ENCODE assay signal across 8 cellular contexts in genomic region chr7:142811154-142811737, GRCh38. TPM values are rescaled to one million over a fixed set of nuclear protein-coding genes. Genes with fewer than 3 reads are reported as not detected.
DNase-seq lines count a peak whose midpoint lies in the region; ATAC-seq, FAIRE-seq and TF ChIP-seq lines count a peak whose summit lies in the region.

No MANE protein-coding gene starts in this region.

- H3K4me2 ChIP-seq in H9 (ENCODE audit: insufficient read depth, insufficient read length, low read length) (no peak overlapping the region), OCI-LY3 (ENCODE audit: low read length) (peak overlapping the region; percentile 66)

- H2BK20ac ChIP-seq in H9 (ENCODE audit: low read depth, low read length, poor library complexity, severe bottlenecking), result no peak overlapping the region

- H2BK12ac ChIP-seq in H9 (ENCODE audit: insufficient read length, low read depth, low read length), result no peak overlapping the region

- H4K8ac ChIP-seq in H9 (replicated peaks; ENCODE audit: insufficient read length, low read depth, low read length), result no peak overlapping the region

- no peak overlapping the region for H2BK15ac ChIP-seq in H9 (ENCODE audit: low read depth, low read length)

- H3K9ac ChIP-seq in H9 (ENCODE audit: extremely low read depth, insufficient read length, low read length) (no peak overlapping the region), OCI-LY3 (ENCODE audit: low read length) (peak overlapping the region; percentile 57)

- H3K4me1 Mint-ChIP-seq in H9, result peaks cover 33 to 41% of the 10 kb centered on the region in 2 experiments

- peaks cover 32% of the 10 kb centered on the region for H3K27me3 Mint-ChIP-seq in H9 (ENCODE audit: low read depth)

- no peak overlapping the region for H3K23ac ChIP-seq in H9 (ENCODE audit: insufficient read length, low read depth, low read length)

- H3K4me3 ChIP-seq in OCI-LY3 (ENCODE audit: low read length), result peak overlapping the region; percentile 39
- no peak overlapping the region for H3K4me3 ChIP-seq in breast epithelium

- peaks cover 0 to 2% (median 0%) of the 10 kb centered on the region in 3 experiments; a peak in 1 of 7 replicates for H3K36me3 Mint-ChIP-seq in H9 (ENCODE audit: insufficient read depth in 1 of 3, low read depth in 3 of 3)

- H4K20me1 ChIP-seq in H9 (ENCODE audit: control insufficient read depth, insufficient read depth, insufficient read length) (no peaks in the 10 kb centered on the region), OCI-LY3 (ENCODE audit: insufficient read depth, low read length) (no peaks in the 10 kb centered on the region)

- no peak overlapping the region for H3K56ac ChIP-seq in H9 (ENCODE audit: insufficient read length, low read depth, low read length)

- FAIRE-seq in urothelium cell line (lab: Jason Lieb, UNC), result no peak

- intact Hi-C loops in breast epithelium (cut with DNase I; ENCODE audit: low total_unique reads), result no loop called here

- no peak overlapping the region for H2AFZ ChIP-seq in H9 (ENCODE audit: low read length)
- no peak overlapping the region; the same call in 1 of the 2 replicates for H2AFZ ChIP-seq in OCI-LY3 (ENCODE audit: low read depth, low read length)

- peak; percentile 53 for DNase-seq in D341Med (ENCODE audit: low spot score)
- no peak for DNase-seq in H9
- no peak for DNase-seq in breast epithelium (ENCODE audit: low spot score in 2 of 2)
- DNase-seq in left lobe of liver (ENCODE audit: low spot score), result no peak
- DNase-seq in urothelium cell line (ENCODE audit: low spot score), result no peak

- H2BK5ac ChIP-seq in H9 (ENCODE audit: insufficient read length, low read length), result no peak overlapping the region

- H3K4me3 Mint-ChIP-seq in H9, result no peak overlapping the region

- peaks cover 14% of the 10 kb centered on the region; the same call in 1 of the 2 replicates for H3K4me1 ChIP-seq in H9 (ENCODE audit: insufficient read depth, low read length)
- H3K4me1 ChIP-seq in OCI-LY3 (ENCODE audit: low read length), result peaks cover 64% of the 10 kb centered on the region
- no peaks in the 10 kb centered on the region for H3K4me1 ChIP-seq in breast epithelium

- no peak overlapping the region for H3T11ph ChIP-seq in H9 (ENCODE audit: low read length)

- no peak overlapping the region for H4K5ac ChIP-seq in H9 (ENCODE audit: insufficient read length, low read depth, low read length)

- WGBS in H9 (ENCODE audit: extremely low coverage, insufficient read length, low lambda C conversion rate), result no CpG with 5 or more reads among the region's 6 CpGs

- H3K4ac ChIP-seq in H9 (ENCODE audit: low read depth, low read length), result no peak overlapping the region

- no peaks in the 10 kb centered on the region for H3K23me2 ChIP-seq in H9 (ENCODE audit: insufficient read length, low read depth, low read length, poor library complexity, severe bottlenecking)

- no peak overlapping the region for H2AK5ac ChIP-seq in H9 (ENCODE audit: insufficient read length, low read length)

- TF ChIP-seq POLR2A in breast epithelium (IDR thresholded peaks at IDR 0.05), result no peak

- ATAC-seq in left lobe of liver (peak; percentile 85), HG03135 (IDR thresholded peaks at IDR 0.05; ENCODE audit: unreplicated experiment) (no peak), GM19351 (IDR thresholded peaks at IDR 0.05; ENCODE audit: unreplicated experiment) (no peak)

- H4K91ac ChIP-seq in H9 (ENCODE audit: insufficient read length, low read depth, low read length), result no peak overlapping the region

- H3K27ac ChIP-seq in H9 (ENCODE audit: insufficient read length, low read depth, low read length) (no peak overlapping the region), OCI-LY3 (ENCODE audit: low read length) (no peak overlapping the region), breast epithelium (no peak overlapping the region)

- H2BK120ac ChIP-seq in H9 (ENCODE audit: low read depth, low read length, poor library complexity, severe bottlenecking), result no peak overlapping the region

- H3K27ac Mint-ChIP-seq in H9, result no peak overlapping the region; a peak in 1 of 7 replicates

- no peaks in the 10 kb centered on the region; a peak in 1 of 5 replicates for H3K9me3 Mint-ChIP-seq in H9

- no peak overlapping the region for H3K18ac ChIP-seq in H9 (ENCODE audit: insufficient read length, low read depth, low read length)

- H3K36me3 ChIP-seq in OCI-LY3 (replicated peaks; ENCODE audit: low read depth, low read length) (peaks cover 10% of the 10 kb centered on the region), breast epithelium (no peaks in the 10 kb centered on the region)

- no peaks in the 10 kb centered on the region for H3K79me1 ChIP-seq in H9 (ENCODE audit: insufficient read depth, low read depth, low read length, poor library complexity, severe bottlenecking)

- peak; percentile 81 for TF ChIP-seq CTCF in H9 (conservative IDR thresholded peaks at IDR 0.05)
- TF ChIP-seq CTCF in OCI-LY3 (IDR thresholded peaks at IDR 0.05; ENCODE audit: low read depth, low read length), result peak; percentile 86
- TF ChIP-seq CTCF in breast epithelium (IDR thresholded peaks at IDR 0.05), result peak in 2 of 3 donors; percentile 40 to 47

- H3K27me3 ChIP-seq in H9 (ENCODE audit: insufficient read depth, low read length) (no peaks in the 10 kb centered on the region), OCI-LY3 (ENCODE audit: low read depth, low read length) (no peaks in the 10 kb centered on the region; the same call in 1 of the 2 replicates), breast epithelium (peaks cover 0 to 16% of the 10 kb centered on the region in 2 donors)

- no peaks in the 10 kb centered on the region for H3K79me2 ChIP-seq in H9 (ENCODE audit: insufficient read depth, low read length)
- H3K79me2 ChIP-seq in OCI-LY3 (ENCODE audit: low read length), result no peaks in the 10 kb centered on the region

- H3K14ac ChIP-seq in H9 (ENCODE audit: insufficient read depth, low read length), result no peak overlapping the region

- H3K9me3 ChIP-seq in H9 (ENCODE audit: control insufficient read depth, low read depth, low read length) (no peaks in the 10 kb centered on the region), OCI-LY3 (ENCODE audit: insufficient read depth, low read length) (peaks cover 16% of the 10 kb centered on the region), breast epithelium (no peaks in the 10 kb centered on the region)

RNA-seq across cellular contexts. Expression of gene PRSS2, which starts 40.5 kb away (rescaled TPM):
- not detected in 2 replicates for total RNA-seq in H9 (2021)
- not detected for total RNA-seq in breast epithelium
- 53.2 TPM for total RNA-seq in left lobe of liver

RNA-seq across cellular contexts. Expression of gene EPHB6, which starts 43.6 kb away (rescaled TPM):
- total RNA-seq in H9 (2021), result 9.7 and 11.6 TPM in 2 replicates
- 10 to 100 TPM in 2 of 3 donors, 1 to 10 TPM in 1; 5.2 to 29.8 (median 29.6) TPM for total RNA-seq in breast epithelium
- total RNA-seq in left lobe of liver, result 5.1 TPM

Comparison
In these comparisons a context has a peak if more than half of its experiments do, and no peak if none do; other contexts are left out.
1. RNA of gene PRSS2, which starts 40.5 kb away (total RNA-seq): 53.2 TPM in left lobe of liver (single experiment); not detected in H9 and not detected in breast epithelium; every median in the first group is over 10 times any median in the second.
2. Peak in every context shown above with its lines, with median percentiles within 50 percentile points of each other: CTCF ChIP-seq.